ENCODE assay signal across 8 cellular contexts in the genomic region with DNA sequence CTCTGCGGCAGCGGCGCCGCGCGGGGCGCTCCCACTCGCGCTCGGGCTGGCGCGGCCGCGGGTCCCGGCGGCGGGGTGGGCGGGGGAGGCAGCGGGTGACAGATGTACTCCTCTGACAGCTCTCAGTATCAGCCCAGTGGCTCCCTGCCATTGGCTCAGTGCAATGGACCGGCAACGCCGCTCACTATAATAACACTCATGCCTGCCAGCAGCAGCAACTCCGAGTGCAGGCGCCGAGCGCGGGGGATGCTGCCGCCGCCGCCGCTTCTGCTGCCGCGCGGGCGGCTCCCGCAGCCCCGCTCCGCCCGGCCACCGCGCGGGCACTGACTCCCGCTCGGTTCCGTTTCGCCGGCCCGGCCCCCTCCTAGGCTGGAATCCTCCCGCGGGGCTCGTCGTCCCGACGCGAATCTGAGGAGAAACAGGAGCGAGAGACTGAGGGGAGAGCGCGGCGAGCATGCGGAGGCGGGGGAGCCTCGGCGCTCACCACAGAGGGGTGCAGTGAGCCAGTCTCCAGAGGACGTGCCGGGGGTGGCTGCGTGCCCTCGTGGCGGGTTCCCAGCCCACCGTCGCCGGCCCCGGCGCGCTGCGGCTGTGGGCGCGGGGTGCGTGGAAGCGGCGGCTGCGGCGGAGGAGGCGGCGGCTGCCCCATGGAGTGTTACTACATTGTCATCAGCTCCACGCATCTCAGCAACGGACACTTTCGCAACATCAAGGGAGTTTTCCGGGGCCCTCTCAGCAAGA. TPM values are rescaled to one million over a fixed set of nuclear protein-coding genes. Genes with fewer than 3 reads are reported as not detected.
DNase-seq lines count a peak whose midpoint lies in the region; ATAC-seq and TF ChIP-seq lines count a peak whose summit lies in the region.

A gene (plus strand): TSS at position 217 of the 741 bp plus-strand sequence. CDS start 431 bp downstream, at position 648.

- H3K4me3 ChIP-seq in Peyer's patch, result peak within 1 kb of the TSS; percentile 51 to 81 (median 66)
- H3K4me3 ChIP-seq in mammary epithelial cell (replicated peaks in 1 of 3; ENCODE audit: insufficient read depth in 1 of 3, low read depth in 2 of 3, low read length in 3 of 3), result peak within 1 kb of the TSS; percentile 15 to 55 (median 50)
- peak within 1 kb of the TSS; percentile 33 to 64 (median 56) for H3K4me3 ChIP-seq in sigmoid colon

- no peak for TF ChIP-seq EP300 in sigmoid colon (IDR thresholded peaks at IDR 0.05)

- intact Hi-C loops in mammary epithelial cell (cut with micrococcal nuclease), result no loop called here
- intact Hi-C loops in sigmoid colon (cut with DNase I), result no loop called here

- CTCF ChIA-PET in mammary epithelial cell (lab: Charles Lee; ENCODE audit: low non-redundant PET), result no interaction called here

- dilution Hi-C loops in mammary epithelial cell (cut with HindIII; ENCODE audit: low sequenced_read_pairs), result no loop called here

- in situ Hi-C loops in mammary epithelial cell (cut with MboI; ENCODE audit: low sequenced_read_pairs in 2 of 2), result no loop called here

- peak within 1 kb of the TSS; percentile 75 for H2AFZ ChIP-seq in mammary epithelial cell (ENCODE audit: low read depth, low read length)

- TF ChIP-seq POLR2A in Peyer's patch (IDR thresholded peaks at IDR 0.05) (peak in 1 of 2 donors; percentile 24), sigmoid colon (IDR thresholded peaks at IDR 0.05) (no peak)

- DNase-seq in NCI-H1436 (lab: John Stamatoyannopoulos, UW) (peak; percentile 60), NCI-H1436 treated with DMSO at 0.1 percent for 48 hours (lab: John Stamatoyannopoulos, UW) (no peak), HT1080 (ENCODE audit: low read depth) (peak; percentile 18), Peyer's patch (peak; percentile 74 to 88 (median 83)), mammary epithelial cell (peak; percentile 4), iPS-NIHi7 (ENCODE audit: extremely low spot score) (peak; percentile 54), sigmoid colon (peak; percentile 64)

- ATAC-seq in GM21529 (IDR thresholded peaks at IDR 0.05; ENCODE audit: unreplicated experiment), result peak; percentile 83

- WGBS in mammary epithelial cell (ENCODE audit: low coverage, missing lambda C conversion rate), result 8% methylated on average over 10 of the region's 88 CpGs
- 0 to 1% methylated on average over 88 of the region's 88 CpGs for WGBS in sigmoid colon, 2 donors

- peaks cover 0 to 5% (median 0%) of the 10 kb centered on the region in 4 donors for H3K4me1 ChIP-seq in Peyer's patch
- H3K4me1 ChIP-seq in mammary epithelial cell (ENCODE audit: insufficient read depth, low read length), result no peaks in the 10 kb centered on the region
- H3K4me1 ChIP-seq in sigmoid colon, result peaks cover 0 to 14% (median 9%) of the 10 kb centered on the region in 4 donors

- H3K36me3 ChIP-seq in Peyer's patch, result no peaks in the 10 kb centered on the region
- H3K36me3 ChIP-seq in mammary epithelial cell (ENCODE audit: insufficient read depth, low read length), result no peaks in the 10 kb centered on the region
- no peaks in the 10 kb centered on the region for H3K36me3 ChIP-seq in sigmoid colon

- H3K4me2 ChIP-seq in mammary epithelial cell (ENCODE audit: insufficient read depth, low read depth, low read length), result peak within 1 kb of the TSS; percentile 98

- H3K9ac ChIP-seq in mammary epithelial cell (ENCODE audit: insufficient read depth, low read length), result no peak within 1 kb of the TSS

- H3K9me3 ChIP-seq in Peyer's patch, result no peaks in the 10 kb centered on the region
- no peaks in the 10 kb centered on the region for H3K9me3 ChIP-seq in mammary epithelial cell (replicated peaks; ENCODE audit: insufficient read depth, low read length)
- no peaks in the 10 kb centered on the region for H3K9me3 ChIP-seq in sigmoid colon

- BruUV-seq in mammary epithelial cell (replicated peaks; lab: Mats Ljungman, UMichigan), result no TSS peak

- H3K27ac ChIP-seq in Peyer's patch, result peak within 1 kb of the TSS; percentile 67 to 86 (median 77)
- H3K27ac ChIP-seq in mammary epithelial cell (ENCODE audit: insufficient read depth, low read depth, low read length), result no peak within 1 kb of the TSS
- H3K27ac ChIP-seq in sigmoid colon, result peak within 1 kb of the TSS in 2 of 4 donors; percentile 33 to 38

- no peaks in the 10 kb centered on the region for H3K79me2 ChIP-seq in mammary epithelial cell (ENCODE audit: insufficient read depth, low read length)

- no peak for TF ChIP-seq CTCF in Peyer's patch (IDR thresholded peaks at IDR 0.05)
- TF ChIP-seq CTCF in mammary epithelial cell (conservative IDR thresholded peaks at IDR 0.05 in 1 of 2, IDR thresholded peaks at IDR 0.05 in 1 of 2; ENCODE audit: extremely low read depth in 1 of 2, insufficient read depth in 1 of 2, low read depth in 1 of 2, low read length in 2 of 2), result no peak
- TF ChIP-seq CTCF in sigmoid colon (IDR thresholded peaks at IDR 0.05), result no peak

- H3K27me3 ChIP-seq in Peyer's patch (peaks cover 0 to 7% of the 10 kb centered on the region in 2 donors), mammary epithelial cell (ENCODE audit: insufficient read depth, low read length) (peaks cover 30% of the 10 kb centered on the region), sigmoid colon (peaks cover 0 to 39% (median 3%) of the 10 kb centered on the region in 3 donors)

- H4K20me1 ChIP-seq in mammary epithelial cell (ENCODE audit: insufficient read depth, low read length), result no peaks in the 10 kb centered on the region

RNA-seq across cellular contexts. Expression of the gene that starts here (rescaled TPM):
- 0.55 and 0.63 TPM in 2 replicates for total RNA-seq in HT1080 (2014; rRNA removed; shearing (Covaris generic))
- 0.26 and 0.27 TPM in 2 replicates for polyA plus RNA-seq in HT1080 (2015; cell fraction: cytosol; rRNA removed)
- 0.05 and 0.22 TPM in 2 replicates for polyA plus RNA-seq in HT1080 (2015; cell fraction: nucleus; rRNA removed)
- total RNA-seq in Peyer's patch (1 to 10 TPM in 3 of 4 donors, under 1 TPM in 1; 0.95 to 5.8 (median 2.3) TPM), mammary epithelial cell (not detected), sigmoid colon (1 to 10 TPM in 1 of 4 donors, under 1 TPM in 3; 0.14 to 1.1 (median 0.30) TPM)
- polyA plus RNA-seq in mammary epithelial cell (not detected), sigmoid colon (under 1 TPM in 1 of 3 donors, not detected in 2; 0.31 TPM)
- not detected for polyA minus RNA-seq in mammary epithelial cell

Comparison
In these comparisons a context has a peak if more than half of its experiments do, and no peak if none do; other contexts are left out.
1. Peak in DNase-seq in HT1080; RNA of the gene not detected or under 1 TPM.
2. Peak in DNase-seq, H3K4me3 ChIP-seq and H3K4me2 ChIP-seq in mammary epithelial cell; RNA of the gene not detected or under 1 TPM.